ENCODE assay signal across 10 cellular contexts in the genomic region with DNA sequence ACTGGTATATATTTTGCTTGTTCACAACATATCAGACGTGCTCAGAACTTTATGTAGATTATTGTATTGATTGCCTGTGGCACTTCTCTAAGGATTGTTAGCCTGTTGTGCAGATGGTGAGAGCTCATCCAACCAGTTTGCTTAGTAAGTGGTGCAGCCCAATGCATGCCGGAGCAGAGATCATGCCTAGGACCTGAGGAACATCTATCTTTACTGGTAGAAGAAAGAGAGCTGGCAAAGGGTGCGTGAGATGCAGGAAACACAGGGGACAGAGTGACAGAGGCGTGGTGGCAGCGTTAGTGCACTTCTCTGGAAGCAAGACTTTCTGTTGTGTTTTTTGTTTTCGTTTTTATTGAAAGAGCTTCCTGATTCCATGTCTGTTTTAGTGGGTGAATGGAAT. TPM values are rescaled to one million over a fixed set of nuclear protein-coding genes. Genes with fewer than 3 reads are reported as not detected.
DNase-seq lines count a peak whose midpoint lies in the region; ATAC-seq, FAIRE-seq and TF ChIP-seq lines count a peak whose summit lies in the region.
"Had no signal": no experiment of that assay in that cellular context is flagged by ENCODE, and none has a peak within 500 bp of the region (broad histone marks: within the 10 kb centered on the region; RNA-seq: fewer than 3 reads in every experiment).

No MANE protein-coding gene starts in this region.

- H3K79me2 ChIP-seq in OCI-LY1 (ENCODE audit: insufficient read depth, low read length): peaks cover 83% of the 10 kb centered on the region

- H3K9me2 ChIP-seq in OCI-LY1 (ENCODE audit: low read depth, low read length): no peaks in the 10 kb centered on the region

- H3K27me3 Mint-ChIP-seq in activated T-cell treated with anti-CD3 and anti-CD28 coated beads, Interleukin-2, amount 50 U/mL, for 24 hours: no peaks in the 10 kb centered on the region

- peak overlapping the region; percentile 2 for H3K27ac ChIP-seq in OCI-LY1 (ENCODE audit: low read depth, low read length, poor library complexity, severe bottlenecking)
- H3K27ac ChIP-seq in effector memory CD4-positive, alpha-beta T cell (ENCODE audit: insufficient read depth, low read length, poor library complexity, severe bottlenecking): peak overlapping the region; percentile 36
- H3K27ac ChIP-seq in spleen: peak overlapping the region in 5 of 8 donors; percentile 2 to 67 (median 35)

- FAIRE-seq in RCC 7860 (lab: Jason Lieb, UNC): no peak

- no peak for TF ChIP-seq CTCF in OCI-LY1 (IDR thresholded peaks at IDR 0.05; ENCODE audit: low read length)
- TF ChIP-seq CTCF in spleen (IDR thresholded peaks at IDR 0.05 in 8 of 11, conservative IDR thresholded peaks at IDR 0.05 in 3 of 11): no peak

- ATAC-seq in GM18502 (IDR thresholded peaks at IDR 0.05; ENCODE audit: poor library complexity, unreplicated experiment): no peak

- peaks cover 54% of the 10 kb centered on the region for H3K36me3 Mint-ChIP-seq in activated T-cell treated with anti-CD3 and anti-CD28 coated beads, Interleukin-2, amount 50 U/mL, for 24 hours (ENCODE audit: low read depth)

- no peak for TF ChIP-seq POLR2A in spleen (IDR thresholded peaks at IDR 0.05)

- H3K4me3 Mint-ChIP-seq in activated T-cell treated with anti-CD3 and anti-CD28 coated beads, Interleukin-2, amount 50 U/mL, for 24 hours: peak overlapping the region; percentile 68

- H4K20me1 ChIP-seq in OCI-LY1 (ENCODE audit: insufficient read depth, low read length): peaks cover 5% of the 10 kb centered on the region

- peak overlapping the region; percentile 25; the same call in 1 of the 2 replicates for H3K4me2 ChIP-seq in OCI-LY1 (ENCODE audit: low read length)

- no peak overlapping the region for H2AFZ ChIP-seq in OCI-LY1 (ENCODE audit: low read length)

- WGBS in spleen, 5 donors: 47 to 57% (median 49%) methylated on average over 6 of the region's 6 CpGs

- H3K4me1 Mint-ChIP-seq in activated T-cell treated with anti-CD3 and anti-CD28 coated beads, Interleukin-2, amount 50 U/mL, for 24 hours (ENCODE audit: low read depth): peaks cover 77% of the 10 kb centered on the region

- H3K36me3 ChIP-seq in OCI-LY1 (ENCODE audit: insufficient read depth, low read length): peaks cover 80% of the 10 kb centered on the region
- H3K36me3 ChIP-seq in effector memory CD4-positive, alpha-beta T cell (ENCODE audit: control insufficient read depth, insufficient read depth, low read length): peaks cover 34% of the 10 kb centered on the region
- H3K36me3 ChIP-seq in spleen: peaks cover 0 to 79% (median 30%) of the 10 kb centered on the region in 6 donors

- no peak overlapping the region; the same call in 1 of the 2 replicates for H3K9ac ChIP-seq in OCI-LY1 (ENCODE audit: low read length)

- H3K27me3 ChIP-seq in OCI-LY1 (ENCODE audit: insufficient read depth, low read length): no peaks in the 10 kb centered on the region
- no peaks in the 10 kb centered on the region for H3K27me3 ChIP-seq in effector memory CD4-positive, alpha-beta T cell (replicated peaks; ENCODE audit: control insufficient read depth, insufficient read depth, low read length, poor library complexity, severe bottlenecking)
- no peaks in the 10 kb centered on the region for H3K27me3 ChIP-seq in spleen (replicated peaks in 1 of 7)

- H3K4me1 ChIP-seq in OCI-LY1 (ENCODE audit: insufficient read depth, low read length, severe bottlenecking) (peaks cover 48% of the 10 kb centered on the region), spleen (peaks cover 35 to 78% (median 64%) of the 10 kb centered on the region in 6 donors)
- H3K4me1 ChIP-seq in effector memory CD4-positive, alpha-beta T cell (ENCODE audit: control insufficient read depth, insufficient read depth, low read length, poor library complexity, severe bottlenecking): peaks cover 53% of the 10 kb centered on the region

- H3F3A ChIP-seq in OCI-LY1 (ENCODE audit: insufficient read depth, low read length): no peaks in the 10 kb centered on the region

- H3K9me3 ChIP-seq in OCI-LY1 (ENCODE audit: low read length) (no peaks in the 10 kb centered on the region), spleen (no peaks in the 10 kb centered on the region)
- no peaks in the 10 kb centered on the region for H3K9me3 ChIP-seq in effector memory CD4-positive, alpha-beta T cell (ENCODE audit: control insufficient read depth, low read length)

- H3K27ac Mint-ChIP-seq in activated T-cell treated with anti-CD3 and anti-CD28 coated beads, Interleukin-2, amount 50 U/mL, for 24 hours: peak overlapping the region; percentile 86

- no peak for DNase-seq in activated T-cell treated with anti-CD3 and anti-CD28 coated beads, Interleukin-2, amount 50 U/mL, for 24 hours
- DNase-seq in activated T-cell treated with anti-CD3 and anti-CD28 coated beads, Interleukin-2, amount 50 U/mL, for 1 hour: no peak
- no peak for DNase-seq in effector memory CD4-positive, alpha-beta T cell
- no peak for DNase-seq in spleen
- DNase-seq in AML-193 (lab: John Stamatoyannopoulos, UW): no peak
- no peak for DNase-seq in RCC 7860 (ENCODE audit: low spot score)
- DNase-seq: cerebellar nuclear complex, nucleus accumbens had no signal

- H3K9me3 Mint-ChIP-seq in activated T-cell treated with anti-CD3 and anti-CD28 coated beads, Interleukin-2, amount 50 U/mL, for 24 hours: no peaks in the 10 kb centered on the region

- intact Hi-C loops in spleen (cut with DNase I; ENCODE audit: low total_unique reads): no loop called here

- H3K4me3 ChIP-seq in OCI-LY1 (ENCODE audit: low read depth, low read length, poor library complexity, severe bottlenecking) (no peak overlapping the region), spleen (peak overlapping the region in 1 of 8 donors; percentile 28)
- H3K4me3 ChIP-seq in effector memory CD4-positive, alpha-beta T cell (ENCODE audit: insufficient read depth, low read depth, low read length, poor library complexity, severe bottlenecking): no peak overlapping the region

RNA-seq across cellular contexts. Expression of gene CCM2, which starts 35.9 kb away (rescaled TPM):
- total RNA-seq in spleen: 10 to 100 TPM; 67.8 to 94.2 (median 80.9) TPM
- polyA plus RNA-seq in spleen: 100 to 1,000 TPM in 2 of 3 donors, 10 to 100 TPM in 1; 80.8 to 108 (median 107) TPM

RNA-seq across cellular contexts. Expression of gene NACAD, which starts 52.9 kb away (rescaled TPM):
- total RNA-seq in spleen: 1 to 10 TPM; 1.2 to 6.2 (median 3.4) TPM
- 1 to 10 TPM in 1 of 3 donors, under 1 TPM in 2; 0.30 to 1.0 (median 0.30) TPM for polyA plus RNA-seq in spleen

RNA-seq across cellular contexts. Expression of gene MYO1G, which starts 57.1 kb away (rescaled TPM):
- 10 to 100 TPM; 36.4 to 68.6 (median 62.1) TPM for total RNA-seq in spleen
- 10 to 100 TPM; 27.9 to 61.1 (median 45.6) TPM for polyA plus RNA-seq in spleen
